Comparison of ENCODE assay signal across 1 cellular context in genomic region chr20:32476684-32477593, GRCh38.
TF ChIP-seq lines count a peak whose summit lies in the region.

No MANE protein-coding gene starts in this region.

TF ChIP-seq in HepG2, 621 proteins besides CTCF, POLR2A, EP300 and RAD21 (continues in another document):
- TF ChIP-seq ZNF513 (CRISPR knock-in tag; conservative IDR thresholded peaks at IDR 0.05) = no peak
- no peak for TF ChIP-seq ZNF615 (CRISPR knock-in tag; IDR thresholded peaks at IDR 0.05; ENCODE audit: borderline replicate concordance)
- TF ChIP-seq ZNF354B (CRISPR knock-in tag; IDR thresholded peaks at IDR 0.05) = no peak
- TF ChIP-seq HCFC1 (IDR thresholded peaks at IDR 0.05; ENCODE audit: low read depth, low read length) = no peak
- TF ChIP-seq BCL3 (CRISPR knock-in tag; IDR thresholded peaks at IDR 0.05) = no peak
- no peak for TF ChIP-seq NFIC (IDR thresholded peaks at IDR 0.05; ENCODE audit: low read length)
- no peak for TF ChIP-seq SUZ12 (IDR thresholded peaks at IDR 0.05; ENCODE audit: low read depth, low read length)
- no peak for TF ChIP-seq ZIK1 (CRISPR knock-in tag; IDR thresholded peaks at IDR 0.05; ENCODE audit: borderline replicate concordance, low read depth)
- no peak for TF ChIP-seq ATF7-NPFF (CRISPR knock-in tag; IDR thresholded peaks at IDR 0.05; ENCODE audit: low read depth)
- 0 out of 2 replicates have a peak, but pooled peaks have one; percentile 52 for TF ChIP-seq HIC2 (CRISPR knock-in tag; IDR thresholded peaks at IDR 0.05; ENCODE audit: low read depth)
- TF ChIP-seq BORCS8-MEF2B (CRISPR knock-in tag; IDR thresholded peaks at IDR 0.05) = peak; percentile 34; the same call in 1 of the 2 replicates
- TF ChIP-seq AKAP8 (CRISPR knock-in tag; IDR thresholded peaks at IDR 0.05) = no peak; the same call in 1 of the 2 replicates
- TF ChIP-seq ZFY (CRISPR knock-in tag; IDR thresholded peaks at IDR 0.05) = 0 out of 2 replicates have a peak, but pooled peaks have one; percentile 39
- TF ChIP-seq GATAD1 (CRISPR knock-in tag; IDR thresholded peaks at IDR 0.05) = no peak
- no peak for TF ChIP-seq HOXA5 (CRISPR knock-in tag; IDR thresholded peaks at IDR 0.05)
- TF ChIP-seq HNRNPL (IDR thresholded peaks at IDR 0.05; ENCODE audit: low read depth, low read length) = peak; percentile 66
- TF ChIP-seq ZNF180 (CRISPR knock-in tag; IDR thresholded peaks at IDR 0.05; ENCODE audit: borderline replicate concordance, low read depth) = no peak
- TF ChIP-seq ZBTB42 (CRISPR knock-in tag; IDR thresholded peaks at IDR 0.05) = no peak
- no peak for TF ChIP-seq GTF2F1 (IDR thresholded peaks at IDR 0.05; ENCODE audit: low read length)
- TF ChIP-seq EED (CRISPR knock-in tag; IDR thresholded peaks at IDR 0.05) = peak; percentile 70; the same call in 1 of the 2 replicates
- TF ChIP-seq THYN1 (CRISPR knock-in tag; IDR thresholded peaks at IDR 0.05; ENCODE audit: borderline replicate concordance, low read depth) = no peak
- TF ChIP-seq ZNF629 (CRISPR knock-in tag; conservative IDR thresholded peaks at IDR 0.05) = peak; percentile 87
- TF ChIP-seq ZFYVE20 (CRISPR knock-in tag; IDR thresholded peaks at IDR 0.05; ENCODE audit: borderline replicate concordance, low read depth) = no peak
- TF ChIP-seq, protein P1, sequence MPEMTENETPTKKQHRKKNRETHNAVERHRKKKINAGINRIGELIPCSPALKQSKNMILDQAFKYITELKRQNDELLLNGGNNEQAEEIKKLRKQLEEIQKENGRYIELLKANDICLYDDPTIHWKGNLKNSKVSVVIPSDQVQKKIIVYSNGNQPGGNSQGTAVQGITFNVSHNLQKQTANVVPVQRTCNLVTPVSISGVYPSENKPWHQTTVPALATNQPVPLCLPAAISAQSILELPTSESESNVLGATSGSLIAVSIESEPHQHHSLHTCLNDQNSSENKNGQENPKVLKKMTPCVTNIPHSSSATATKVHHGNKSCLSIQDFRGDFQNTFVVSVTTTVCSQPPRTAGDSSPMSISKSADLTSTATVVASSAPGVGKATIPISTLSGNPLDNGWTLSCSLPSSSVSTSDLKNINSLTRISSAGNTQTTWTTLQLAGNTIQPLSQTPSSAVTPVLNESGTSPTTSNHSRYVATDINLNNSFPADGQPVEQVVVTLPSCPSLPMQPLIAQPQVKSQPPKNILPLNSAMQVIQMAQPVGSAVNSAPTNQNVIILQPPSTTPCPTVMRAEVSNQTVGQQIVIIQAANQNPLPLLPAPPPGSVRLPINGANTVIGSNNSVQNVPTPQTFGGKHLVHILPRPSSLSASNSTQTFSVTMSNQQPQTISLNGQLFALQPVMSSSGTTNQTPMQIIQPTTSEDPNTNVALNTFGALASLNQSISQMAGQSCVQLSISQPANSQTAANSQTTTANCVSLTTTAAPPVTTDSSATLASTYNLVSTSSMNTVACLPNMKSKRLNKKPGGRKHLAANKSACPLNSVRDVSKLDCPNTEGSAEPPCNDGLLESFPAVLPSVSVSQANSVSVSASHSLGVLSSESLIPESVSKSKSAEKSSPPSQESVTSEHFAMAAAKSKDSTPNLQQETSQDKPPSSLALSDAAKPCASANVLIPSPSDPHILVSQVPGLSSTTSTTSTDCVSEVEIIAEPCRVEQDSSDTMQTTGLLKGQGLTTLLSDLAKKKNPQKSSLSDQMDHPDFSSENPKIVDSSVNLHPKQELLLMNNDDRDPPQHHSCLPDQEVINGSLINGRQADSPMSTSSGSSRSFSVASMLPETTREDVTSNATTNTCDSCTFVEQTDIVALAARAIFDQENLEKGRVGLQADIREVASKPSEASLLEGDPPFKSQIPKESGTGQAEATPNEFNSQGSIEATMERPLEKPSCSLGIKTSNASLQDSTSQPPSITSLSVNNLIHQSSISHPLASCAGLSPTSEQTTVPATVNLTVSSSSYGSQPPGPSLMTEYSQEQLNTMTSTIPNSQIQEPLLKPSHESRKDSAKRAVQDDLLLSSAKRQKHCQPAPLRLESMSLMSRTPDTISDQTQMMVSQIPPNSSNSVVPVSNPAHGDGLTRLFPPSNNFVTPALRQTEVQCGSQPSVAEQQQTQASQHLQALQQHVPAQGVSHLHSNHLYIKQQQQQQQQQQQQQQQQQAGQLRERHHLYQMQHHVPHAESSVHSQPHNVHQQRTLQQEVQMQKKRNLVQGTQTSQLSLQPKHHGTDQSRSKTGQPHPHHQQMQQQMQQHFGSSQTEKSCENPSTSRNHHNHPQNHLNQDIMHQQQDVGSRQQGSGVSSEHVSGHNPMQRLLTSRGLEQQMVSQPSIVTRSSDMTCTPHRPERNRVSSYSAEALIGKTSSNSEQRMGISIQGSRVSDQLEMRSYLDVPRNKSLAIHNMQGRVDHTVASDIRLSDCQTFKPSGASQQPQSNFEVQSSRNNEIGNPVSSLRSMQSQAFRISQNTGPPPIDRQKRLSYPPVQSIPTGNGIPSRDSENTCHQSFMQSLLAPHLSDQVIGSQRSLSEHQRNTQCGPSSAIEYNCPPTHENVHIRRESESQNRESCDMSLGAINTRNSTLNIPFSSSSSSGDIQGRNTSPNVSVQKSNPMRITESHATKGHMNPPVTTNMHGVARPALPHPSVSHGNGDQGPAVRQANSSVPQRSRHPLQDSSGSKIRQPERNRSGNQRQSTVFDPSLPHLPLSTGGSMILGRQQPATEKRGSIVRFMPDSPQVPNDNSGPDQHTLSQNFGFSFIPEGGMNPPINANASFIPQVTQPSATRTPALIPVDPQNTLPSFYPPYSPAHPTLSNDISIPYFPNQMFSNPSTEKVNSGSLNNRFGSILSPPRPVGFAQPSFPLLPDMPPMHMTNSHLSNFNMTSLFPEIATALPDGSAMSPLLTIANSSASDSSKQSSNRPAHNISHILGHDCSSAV (CRISPR knock-in tag; IDR thresholded peaks at IDR 0.05; ENCODE audit: borderline replicate concordance) = no peak
- TF ChIP-seq PTBP1 (IDR thresholded peaks at IDR 0.05; ENCODE audit: low read depth, low read length, poor library complexity, severe bottlenecking) = no peak
- TF ChIP-seq ZNF574 (CRISPR knock-in tag; IDR thresholded peaks at IDR 0.05) = peak; percentile 51
- TF ChIP-seq AGO2 (optimal IDR thresholded peaks at IDR 0.05; ENCODE audit: low read depth, low read length) = peak; percentile 41
- peak; percentile 27 for TF ChIP-seq RBM39 (IDR thresholded peaks at IDR 0.05; ENCODE audit: low read depth, low read length, poor library complexity, severe bottlenecking)
- TF ChIP-seq MEIS2 (CRISPR knock-in tag; IDR thresholded peaks at IDR 0.05) = 0 out of 2 replicates have a peak, but pooled peaks have one; percentile 39
- TF ChIP-seq ZNF225 (CRISPR knock-in tag; IDR thresholded peaks at IDR 0.05) = 0 out of 2 replicates have a peak, but pooled peaks have one; percentile 22
- TF ChIP-seq FOXC1 (CRISPR knock-in tag; IDR thresholded peaks at IDR 0.05; ENCODE audit: borderline replicate concordance) = no peak
- peak; percentile 56 for TF ChIP-seq MYC (CRISPR knock-in tag; IDR thresholded peaks at IDR 0.05; ENCODE audit: borderline replicate concordance)
- peak; percentile 16; the same call in 1 of the 2 replicates for TF ChIP-seq ZNF772 (CRISPR knock-in tag; IDR thresholded peaks at IDR 0.05)
- TF ChIP-seq MAFF (IDR thresholded peaks at IDR 0.05; ENCODE audit: low read depth, low read length) = no peak
- peak; percentile 87 for TF ChIP-seq ZBTB38 (CRISPR knock-in tag; IDR thresholded peaks at IDR 0.05)
- TF ChIP-seq MYPOP (CRISPR knock-in tag; IDR thresholded peaks at IDR 0.05) = no peak; the same call in 1 of the 2 replicates
- peak; percentile 28 for TF ChIP-seq IKZF4 (CRISPR knock-in tag; IDR thresholded peaks at IDR 0.05; ENCODE audit: borderline replicate concordance, low read depth, not compliant biosample characterization)
